ENCODE assay signal across 1 cellular context in the genomic region with DNA sequence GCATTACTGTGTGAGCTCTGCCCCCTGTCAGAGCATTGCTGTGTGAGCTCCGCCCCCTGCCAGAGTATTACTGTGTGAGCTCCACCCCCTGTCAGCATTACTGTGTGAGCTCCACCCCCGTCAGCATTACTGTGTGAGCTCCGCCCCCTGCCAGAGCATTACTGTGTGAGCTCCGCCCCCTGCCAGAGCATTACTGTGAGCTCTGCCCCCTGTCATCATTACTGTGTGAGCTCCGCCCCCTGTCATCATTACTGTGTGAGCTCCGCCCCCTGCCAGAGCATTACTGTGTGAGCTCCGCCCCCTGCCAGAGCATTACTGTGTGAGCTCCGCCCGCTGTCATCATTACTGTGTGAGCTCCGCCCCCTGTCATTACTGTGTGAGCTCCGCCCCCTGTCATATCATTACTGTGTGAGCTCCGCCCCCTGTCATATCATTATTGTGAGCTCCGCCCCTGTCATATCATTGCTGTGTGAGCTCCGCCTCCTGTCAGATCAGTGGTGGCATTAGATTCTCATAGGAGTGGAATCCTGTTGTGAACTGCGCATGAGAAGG.
A peak's percentile ranks its signal among the peaks of the same experiment; 100 is the strongest.
TF ChIP-seq lines count a peak whose summit lies in the region.
"Not testable (repeated sequence)": the region's sequence is repeated elsewhere in the genome, so short reads cannot be mapped to it uniquely, and the experiment has no call there.

No MANE protein-coding gene starts in this region.

TF ChIP-seq in K562, 482 proteins besides CTCF, POLR2A, EP300 and RAD21:
- TF ChIP-seq, protein P1, sequence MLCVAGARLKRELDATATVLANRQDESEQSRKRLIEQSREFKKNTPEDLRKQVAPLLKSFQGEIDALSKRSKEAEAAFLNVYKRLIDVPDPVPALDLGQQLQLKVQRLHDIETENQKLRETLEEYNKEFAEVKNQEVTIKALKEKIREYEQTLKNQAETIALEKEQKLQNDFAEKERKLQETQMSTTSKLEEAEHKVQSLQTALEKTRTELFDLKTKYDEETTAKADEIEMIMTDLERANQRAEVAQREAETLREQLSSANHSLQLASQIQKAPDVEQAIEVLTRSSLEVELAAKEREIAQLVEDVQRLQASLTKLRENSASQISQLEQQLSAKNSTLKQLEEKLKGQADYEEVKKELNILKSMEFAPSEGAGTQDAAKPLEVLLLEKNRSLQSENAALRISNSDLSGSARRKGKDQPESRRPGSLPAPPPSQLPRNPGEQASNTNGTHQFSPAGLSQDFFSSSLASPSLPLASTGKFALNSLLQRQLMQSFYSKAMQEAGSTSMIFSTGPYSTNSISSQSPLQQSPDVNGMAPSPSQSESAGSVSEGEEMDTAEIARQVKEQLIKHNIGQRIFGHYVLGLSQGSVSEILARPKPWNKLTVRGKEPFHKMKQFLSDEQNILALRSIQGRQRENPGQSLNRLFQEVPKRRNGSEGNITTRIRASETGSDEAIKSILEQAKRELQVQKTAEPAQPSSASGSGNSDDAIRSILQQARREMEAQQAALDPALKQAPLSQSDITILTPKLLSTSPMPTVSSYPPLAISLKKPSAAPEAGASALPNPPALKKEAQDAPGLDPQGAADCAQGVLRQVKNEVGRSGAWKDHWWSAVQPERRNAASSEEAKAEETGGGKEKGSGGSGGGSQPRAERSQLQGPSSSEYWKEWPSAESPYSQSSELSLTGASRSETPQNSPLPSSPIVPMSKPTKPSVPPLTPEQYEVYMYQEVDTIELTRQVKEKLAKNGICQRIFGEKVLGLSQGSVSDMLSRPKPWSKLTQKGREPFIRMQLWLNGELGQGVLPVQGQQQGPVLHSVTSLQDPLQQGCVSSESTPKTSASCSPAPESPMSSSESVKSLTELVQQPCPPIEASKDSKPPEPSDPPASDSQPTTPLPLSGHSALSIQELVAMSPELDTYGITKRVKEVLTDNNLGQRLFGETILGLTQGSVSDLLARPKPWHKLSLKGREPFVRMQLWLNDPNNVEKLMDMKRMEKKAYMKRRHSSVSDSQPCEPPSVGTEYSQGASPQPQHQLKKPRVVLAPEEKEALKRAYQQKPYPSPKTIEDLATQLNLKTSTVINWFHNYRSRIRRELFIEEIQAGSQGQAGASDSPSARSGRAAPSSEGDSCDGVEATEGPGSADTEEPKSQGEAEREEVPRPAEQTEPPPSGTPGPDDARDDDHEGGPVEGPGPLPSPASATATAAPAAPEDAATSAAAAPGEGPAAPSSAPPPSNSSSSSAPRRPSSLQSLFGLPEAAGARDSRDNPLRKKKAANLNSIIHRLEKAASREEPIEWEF (CRISPR knock-in tag; IDR thresholded peaks at IDR 0.05): 0 out of 2 replicates have a peak, but pooled peaks have one; percentile 77
- TF ChIP-seq CREB1 (IDR thresholded peaks at IDR 0.05) (peak; percentile 56), MAFK (IDR thresholded peaks at IDR 0.05; ENCODE audit: low read length) (peak; percentile 36), NRF1 (conservative IDR thresholded peaks at IDR 0.05 in 1 of 2, IDR thresholded peaks at IDR 0.05 in 1 of 2) (peak in 1 of 2 experiments; percentile 30; a peak in 2 of 4 replicates), MBD2 (IDR thresholded peaks at IDR 0.05; ENCODE audit: borderline replicate concordance, low read depth) (peak; percentile 19; the same call in 1 of the 2 replicates), JUND (IDR thresholded peaks at IDR 0.05; ENCODE audit: borderline replicate concordance, low read depth, low read length) (0 out of 2 replicates have a peak, but pooled peaks have one; percentile 4), CREM (IDR thresholded peaks at IDR 0.05; ENCODE audit: low read depth) (peak; percentile 39; the same call in 1 of the 2 replicates), ZNF644 (tag; IDR thresholded peaks at IDR 0.05; ENCODE audit: low read depth) (peak; percentile 68), POLR2AphosphoS2 (IDR thresholded peaks at IDR 0.05; ENCODE audit: low read length) (0 out of 2 replicates have a peak, but pooled peaks have one; percentile 65), ZKSCAN8 (CRISPR knock-in tag; IDR thresholded peaks at IDR 0.05) (peak; percentile 90; the same call in 1 of the 2 replicates), ZNF197 (CRISPR knock-in tag; IDR thresholded peaks at IDR 0.05; ENCODE audit: low read depth) (peak; percentile 92), POLR2G (IDR thresholded peaks at IDR 0.05; ENCODE audit: low read depth, low read length) (0 out of 2 replicates have a peak, but pooled peaks have one; percentile 33), ZNF589 (CRISPR knock-in tag; IDR thresholded peaks at IDR 0.05; ENCODE audit: low read depth) (peak; percentile 97), ZNF766 (CRISPR knock-in tag; conservative IDR thresholded peaks at IDR 0.05) (peak; percentile 62), MEIS2 (IDR thresholded peaks at IDR 0.05; ENCODE audit: partially characterized antibody) (peak; percentile 77), ATF1 (tag; IDR thresholded peaks at IDR 0.05) (0 out of 2 replicates have a peak, but pooled peaks have one; percentile 10), ZNF175 (CRISPR knock-in tag; IDR thresholded peaks at IDR 0.05; ENCODE audit: low read depth) (peak; percentile 85), SUPT5H (IDR thresholded peaks at IDR 0.05) (0 out of 2 replicates have a peak, but pooled peaks have one; percentile 26), POLR2AphosphoS5 (IDR thresholded peaks at IDR 0.05; ENCODE audit: control insufficient read depth, insufficient read depth, low read depth, low read length) (peak; percentile 31; the same call in 1 of the 2 replicates), ZNF584 (CRISPR knock-in tag; IDR thresholded peaks at IDR 0.05; ENCODE audit: low read depth) (peak; percentile 96)
- TF ChIP-seq CREB1 (CRISPR knock-in tag; IDR thresholded peaks at IDR 0.05); JUND (tag; IDR thresholded peaks at IDR 0.05; ENCODE audit: borderline replicate concordance, low read depth, low read length); ATF1 (CRISPR knock-in tag; IDR thresholded peaks at IDR 0.05): not testable (repeated sequence)
- TF ChIP-seq, protein P2, sequence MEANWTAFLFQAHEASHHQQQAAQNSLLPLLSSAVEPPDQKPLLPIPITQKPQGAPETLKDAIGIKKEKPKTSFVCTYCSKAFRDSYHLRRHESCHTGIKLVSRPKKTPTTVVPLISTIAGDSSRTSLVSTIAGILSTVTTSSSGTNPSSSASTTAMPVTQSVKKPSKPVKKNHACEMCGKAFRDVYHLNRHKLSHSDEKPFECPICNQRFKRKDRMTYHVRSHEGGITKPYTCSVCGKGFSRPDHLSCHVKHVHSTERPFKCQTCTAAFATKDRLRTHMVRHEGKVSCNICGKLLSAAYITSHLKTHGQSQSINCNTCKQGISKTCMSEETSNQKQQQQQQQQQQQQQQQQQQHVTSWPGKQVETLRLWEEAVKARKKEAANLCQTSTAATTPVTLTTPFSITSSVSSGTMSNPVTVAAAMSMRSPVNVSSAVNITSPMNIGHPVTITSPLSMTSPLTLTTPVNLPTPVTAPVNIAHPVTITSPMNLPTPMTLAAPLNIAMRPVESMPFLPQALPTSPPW (CRISPR knock-in tag; IDR thresholded peaks at IDR 0.05): peak; percentile 38
- TF ChIP-seq, protein P3, sequence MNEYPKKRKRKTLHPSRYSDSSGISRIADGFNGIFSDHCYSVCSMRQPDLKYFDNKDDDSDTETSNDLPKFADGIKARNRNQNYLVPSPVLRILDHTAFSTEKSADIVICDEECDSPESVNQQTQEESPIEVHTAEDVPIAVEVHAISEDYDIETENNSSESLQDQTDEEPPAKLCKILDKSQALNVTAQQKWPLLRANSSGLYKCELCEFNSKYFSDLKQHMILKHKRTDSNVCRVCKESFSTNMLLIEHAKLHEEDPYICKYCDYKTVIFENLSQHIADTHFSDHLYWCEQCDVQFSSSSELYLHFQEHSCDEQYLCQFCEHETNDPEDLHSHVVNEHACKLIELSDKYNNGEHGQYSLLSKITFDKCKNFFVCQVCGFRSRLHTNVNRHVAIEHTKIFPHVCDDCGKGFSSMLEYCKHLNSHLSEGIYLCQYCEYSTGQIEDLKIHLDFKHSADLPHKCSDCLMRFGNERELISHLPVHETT (CRISPR knock-in tag; conservative IDR thresholded peaks at IDR 0.05 in 1 of 2, IDR thresholded peaks at IDR 0.05 in 1 of 2): peak in 1 of 2 experiments; percentile 76; a peak in 2 of 4 replicates
- TF ChIP-seq, protein P4, sequence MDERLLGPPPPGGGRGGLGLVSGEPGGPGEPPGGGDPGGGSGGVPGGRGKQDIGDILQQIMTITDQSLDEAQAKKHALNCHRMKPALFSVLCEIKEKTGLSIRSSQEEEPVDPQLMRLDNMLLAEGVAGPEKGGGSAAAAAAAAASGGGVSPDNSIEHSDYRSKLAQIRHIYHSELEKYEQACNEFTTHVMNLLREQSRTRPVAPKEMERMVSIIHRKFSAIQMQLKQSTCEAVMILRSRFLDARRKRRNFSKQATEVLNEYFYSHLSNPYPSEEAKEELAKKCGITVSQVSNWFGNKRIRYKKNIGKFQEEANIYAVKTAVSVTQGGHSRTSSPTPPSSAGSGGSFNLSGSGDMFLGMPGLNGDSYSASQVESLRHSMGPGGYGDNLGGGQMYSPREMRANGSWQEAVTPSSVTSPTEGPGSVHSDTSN (CRISPR knock-in tag; IDR thresholded peaks at IDR 0.05; ENCODE audit: low read depth): not testable (repeated sequence)
- TF ChIP-seq, protein P4 (tag; conservative IDR thresholded peaks at IDR 0.05; ENCODE audit: low read depth): peak; percentile 32
- TF ChIP-seq, protein P5, sequence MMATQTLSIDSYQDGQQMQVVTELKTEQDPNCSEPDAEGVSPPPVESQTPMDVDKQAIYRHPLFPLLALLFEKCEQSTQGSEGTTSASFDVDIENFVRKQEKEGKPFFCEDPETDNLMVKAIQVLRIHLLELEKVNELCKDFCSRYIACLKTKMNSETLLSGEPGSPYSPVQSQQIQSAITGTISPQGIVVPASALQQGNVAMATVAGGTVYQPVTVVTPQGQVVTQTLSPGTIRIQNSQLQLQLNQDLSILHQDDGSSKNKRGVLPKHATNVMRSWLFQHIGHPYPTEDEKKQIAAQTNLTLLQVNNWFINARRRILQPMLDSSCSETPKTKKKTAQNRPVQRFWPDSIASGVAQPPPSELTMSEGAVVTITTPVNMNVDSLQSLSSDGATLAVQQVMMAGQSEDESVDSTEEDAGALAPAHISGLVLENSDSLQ (IDR thresholded peaks at IDR 0.05): peak; percentile 95
- TF ChIP-seq, protein P6, sequence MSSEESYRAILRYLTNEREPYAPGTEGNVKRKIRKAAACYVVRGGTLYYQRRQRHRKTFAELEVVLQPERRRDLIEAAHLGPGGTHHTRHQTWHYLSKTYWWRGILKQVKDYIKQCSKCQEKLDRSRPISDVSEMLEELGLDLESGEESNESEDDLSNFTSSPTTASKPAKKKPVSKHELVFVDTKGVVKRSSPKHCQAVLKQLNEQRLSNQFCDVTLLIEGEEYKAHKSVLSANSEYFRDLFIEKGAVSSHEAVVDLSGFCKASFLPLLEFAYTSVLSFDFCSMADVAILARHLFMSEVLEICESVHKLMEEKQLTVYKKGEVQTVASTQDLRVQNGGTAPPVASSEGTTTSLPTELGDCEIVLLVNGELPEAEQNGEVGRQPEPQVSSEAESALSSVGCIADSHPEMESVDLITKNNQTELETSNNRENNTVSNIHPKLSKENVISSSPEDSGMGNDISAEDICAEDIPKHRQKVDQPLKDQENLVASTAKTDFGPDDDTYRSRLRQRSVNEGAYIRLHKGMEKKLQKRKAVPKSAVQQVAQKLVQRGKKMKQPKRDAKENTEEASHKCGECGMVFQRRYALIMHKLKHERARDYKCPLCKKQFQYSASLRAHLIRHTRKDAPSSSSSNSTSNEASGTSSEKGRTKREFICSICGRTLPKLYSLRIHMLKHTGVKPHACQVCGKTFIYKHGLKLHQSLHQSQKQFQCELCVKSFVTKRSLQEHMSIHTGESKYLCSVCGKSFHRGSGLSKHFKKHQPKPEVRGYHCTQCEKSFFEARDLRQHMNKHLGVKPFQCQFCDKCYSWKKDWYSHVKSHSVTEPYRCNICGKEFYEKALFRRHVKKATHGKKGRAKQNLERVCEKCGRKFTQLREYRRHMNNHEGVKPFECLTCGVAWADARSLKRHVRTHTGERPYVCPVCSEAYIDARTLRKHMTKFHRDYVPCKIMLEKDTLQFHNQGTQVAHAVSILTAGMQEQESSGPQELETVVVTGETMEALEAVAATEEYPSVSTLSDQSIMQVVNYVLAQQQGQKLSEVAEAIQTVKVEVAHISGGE (CRISPR knock-in tag; IDR thresholded peaks at IDR 0.05): peak in 1 of 3 experiments; percentile 83; a peak in 2 of 6 replicates
- TF ChIP-seq, protein P7, sequence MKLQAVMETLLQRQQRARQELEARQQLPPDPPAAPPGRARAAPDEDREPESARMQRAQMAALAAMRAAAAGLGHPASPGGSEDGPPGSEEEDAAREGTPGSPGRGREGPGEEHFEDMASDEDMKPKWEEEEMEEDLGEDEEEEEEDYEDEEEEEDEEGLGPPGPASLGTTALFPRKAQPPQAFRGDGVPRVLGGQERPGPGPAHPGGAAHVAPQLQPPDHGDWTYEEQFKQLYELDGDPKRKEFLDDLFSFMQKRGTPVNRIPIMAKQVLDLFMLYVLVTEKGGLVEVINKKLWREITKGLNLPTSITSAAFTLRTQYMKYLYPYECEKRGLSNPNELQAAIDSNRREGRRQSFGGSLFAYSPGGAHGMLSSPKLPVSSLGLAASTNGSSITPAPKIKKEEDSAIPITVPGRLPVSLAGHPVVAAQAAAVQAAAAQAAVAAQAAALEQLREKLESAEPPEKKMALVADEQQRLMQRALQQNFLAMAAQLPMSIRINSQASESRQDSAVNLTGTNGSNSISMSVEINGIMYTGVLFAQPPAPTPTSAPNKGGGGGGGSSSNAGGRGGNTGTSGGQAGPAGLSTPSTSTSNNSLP (IDR thresholded peaks at IDR 0.05; ENCODE audit: borderline replicate concordance, low read depth, low read length): peak; percentile 98
- TF ChIP-seq, protein P8, sequence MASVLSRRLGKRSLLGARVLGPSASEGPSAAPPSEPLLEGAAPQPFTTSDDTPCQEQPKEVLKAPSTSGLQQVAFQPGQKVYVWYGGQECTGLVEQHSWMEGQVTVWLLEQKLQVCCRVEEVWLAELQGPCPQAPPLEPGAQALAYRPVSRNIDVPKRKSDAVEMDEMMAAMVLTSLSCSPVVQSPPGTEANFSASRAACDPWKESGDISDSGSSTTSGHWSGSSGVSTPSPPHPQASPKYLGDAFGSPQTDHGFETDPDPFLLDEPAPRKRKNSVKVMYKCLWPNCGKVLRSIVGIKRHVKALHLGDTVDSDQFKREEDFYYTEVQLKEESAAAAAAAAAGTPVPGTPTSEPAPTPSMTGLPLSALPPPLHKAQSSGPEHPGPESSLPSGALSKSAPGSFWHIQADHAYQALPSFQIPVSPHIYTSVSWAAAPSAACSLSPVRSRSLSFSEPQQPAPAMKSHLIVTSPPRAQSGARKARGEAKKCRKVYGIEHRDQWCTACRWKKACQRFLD (CRISPR knock-in tag; IDR thresholded peaks at IDR 0.05): peak; percentile 98
